19 cellular contexts compared by ENCODE assay signal in genomic region chr3:37622999-37623883, GRCh38.
A peak's percentile ranks its signal among the peaks of the same experiment; 100 is the strongest.
DNase-seq lines count a peak whose midpoint lies in the region; ATAC-seq and TF ChIP-seq lines count a peak whose summit lies in the region.
"Had no signal": no experiment of that assay in that cellular context is flagged by ENCODE, and none has a peak within 500 bp of the region (broad histone marks: within the 10 kb centered on the region; RNA-seq: fewer than 3 reads in every experiment).

No MANE protein-coding gene starts in this region.

- no peak for TF ChIP-seq EP300 in sigmoid colon (IDR thresholded peaks at IDR 0.05)

- H3K27me3 ChIP-seq in RWPE2 (ENCODE audit: insufficient read depth, poor library complexity, severe bottlenecking) (no peaks in the 10 kb centered on the region), sigmoid colon (no peaks in the 10 kb centered on the region)
- H3K27me3 ChIP-seq: ovary had no signal

- no peaks in the 10 kb centered on the region for H3K4me1 Mint-ChIP-seq in activated naive CD8-positive, alpha-beta T cell treated with anti-CD3 and anti-CD28 coated beads for 36 hours
- H3K4me1 Mint-ChIP-seq: CD8-positive, alpha-beta memory T cell had no signal

- H3K9me3 ChIP-seq in RWPE2 (ENCODE audit: severe bottlenecking) (no peaks in the 10 kb centered on the region), sigmoid colon (no peaks in the 10 kb centered on the region)
- H3K9me3 ChIP-seq: ovary had no signal

- intact Hi-C loops in sigmoid colon (cut with DNase I): loop anchor here (5.0 kb wide), 1 partner anchor 39 kb away; no protein-coding TSS in a partner anchor

- H3K36me3 ChIP-seq in RWPE2 (ENCODE audit: low read depth): no peaks in the 10 kb centered on the region
- no peaks in the 10 kb centered on the region for H3K36me3 ChIP-seq in sigmoid colon
- H3K36me3 ChIP-seq: ovary had no signal

- no peaks in the 10 kb centered on the region for H3K9me3 Mint-ChIP-seq in activated naive CD8-positive, alpha-beta T cell treated with anti-CD3 and anti-CD28 coated beads for 36 hours
- H3K9me3 Mint-ChIP-seq: CD8-positive, alpha-beta memory T cell; stimulated activated memory B cell treated with anti-CD40 and anti-IgM and Interleukin-4, amounts not matched to agents 10 μg/mL and 1 μg/mL and 100 μg/mL, for 72 hours had no signal

- TF ChIP-seq CTCF in GM12865 (IDR thresholded peaks at IDR 0.05; ENCODE audit: insufficient read depth, low read depth, low read length, missing control alignments) (no peak), RWPE2 (IDR thresholded peaks at IDR 0.05; ENCODE audit: poor library complexity, severe bottlenecking) (no peak), fibroblast of the aortic adventitia (IDR thresholded peaks at IDR 0.05; ENCODE audit: insufficient read depth, low read length) (no peak), sigmoid colon (IDR thresholded peaks at IDR 0.05) (no peak)

- no peaks in the 10 kb centered on the region for H3K36me3 Mint-ChIP-seq in activated naive CD8-positive, alpha-beta T cell treated with anti-CD3 and anti-CD28 coated beads for 36 hours
- H3K36me3 Mint-ChIP-seq: CD8-positive, alpha-beta memory T cell; stimulated activated memory B cell treated with anti-CD40 and anti-IgM and Interleukin-4, amounts not matched to agents 10 μg/mL and 1 μg/mL and 100 μg/mL, for 72 hours had no signal

- TF ChIP-seq POLR2A in sigmoid colon (IDR thresholded peaks at IDR 0.05): no peak

- WGBS in sigmoid colon, 2 donors: 56 to 64% methylated on average over 8 of the region's 8 CpGs

- H3K27ac ChIP-seq in RWPE2 (ENCODE audit: poor library complexity, severe bottlenecking) (no peak overlapping the region), sigmoid colon (peak overlapping the region; percentile 47 to 72 (median 62))
- H3K27ac ChIP-seq: epithelial cell of prostate had no signal

- H3K4me1 ChIP-seq in RWPE2 (ENCODE audit: insufficient read depth, poor library complexity, severe bottlenecking): no peaks in the 10 kb centered on the region
- H3K4me1 ChIP-seq in sigmoid colon: peaks cover 0 to 52% (median 45%) of the 10 kb centered on the region in 4 donors

- H3K27ac Mint-ChIP-seq in activated naive CD8-positive, alpha-beta T cell treated with anti-CD3 and anti-CD28 coated beads for 36 hours: no peak overlapping the region
- H3K27ac Mint-ChIP-seq: stimulated activated memory B cell treated with anti-CD40 and anti-IgM and Interleukin-4, amounts not matched to agents 10 μg/mL and 1 μg/mL and 100 μg/mL, for 72 hours had no signal

- DNase-seq in GM12865 (ENCODE audit: low read depth) (peak; percentile 4), RWPE2 (ENCODE audit: low spot score) (no peak), fibroblast of the aortic adventitia (ENCODE audit: low read depth) (peak; percentile 21), sigmoid colon (no peak), NCI-H526 treated with DMSO at 0.1 percent for 48 hours (lab: John Stamatoyannopoulos, UW) (no peak)
- no peak for DNase-seq in activated naive CD8-positive, alpha-beta T cell treated with anti-CD3 and anti-CD28 coated beads for 36 hours
- DNase-seq: activated effector memory CD4-positive, alpha-beta T cell treated with anti-CD3 and anti-CD28 coated beads, Interleukin-2, amount 50 U/mL, for 16 hours; CD8-positive, alpha-beta memory T cell; KG1; NCI-H1436; NK-92 treated with Interleukin-12 subunit alpha and Interleukin-12 subunit beta, amount 100 ng/mL, for 24 hours; Right ventricle myocardium superior; T-helper 2 cell had no signal

- H3K4me3 Mint-ChIP-seq in activated naive CD8-positive, alpha-beta T cell treated with anti-CD3 and anti-CD28 coated beads for 36 hours: no peak overlapping the region
- H3K4me3 Mint-ChIP-seq: stimulated activated memory B cell treated with anti-CD40 and anti-IgM and Interleukin-4, amounts not matched to agents 10 μg/mL and 1 μg/mL and 100 μg/mL, for 72 hours had no signal

- ATAC-seq in RWPE2 (ENCODE audit: low read depth) (peak; percentile 23; the same call in 1 of the 3 replicates), GM21723 (IDR thresholded peaks at IDR 0.05; ENCODE audit: unreplicated experiment) (no peak), GM18517 (IDR thresholded peaks at IDR 0.05; ENCODE audit: unreplicated experiment) (no peak)
- ATAC-seq: activated CD4-positive, CD25-positive, alpha-beta regulatory T cell treated with anti-CD3 and anti-CD28 coated beads, Interleukin-2, amount 50 U/mL, for 24 hours; stimulated activated memory B cell treated with anti-CD40 and anti-IgM and Interleukin-4, amounts not matched to agents 10 μg/mL and 1 μg/mL and 100 μg/mL, for 72 hours had no signal

- peaks cover 24% of the 10 kb centered on the region for H3K27me3 Mint-ChIP-seq in activated naive CD8-positive, alpha-beta T cell treated with anti-CD3 and anti-CD28 coated beads for 36 hours

- H3K4me3 ChIP-seq in GM12865 (ENCODE audit: low read depth, low read length) (no peak overlapping the region), RWPE2 (ENCODE audit: severe bottlenecking) (no peak overlapping the region), fibroblast of the aortic adventitia (ENCODE audit: low read depth, low read length) (peak overlapping the region; percentile 37), sigmoid colon (peak overlapping the region in 3 of 4 donors; percentile 19 to 34 (median 29))
- H3K4me3 ChIP-seq: ovary had no signal

Comparison
In these comparisons a context has a peak if more than half of its experiments do, and no peak if none do; other contexts are left out.
1. DNase-seq: peak in GM12865 (single experiment) and fibroblast of the aortic adventitia (single experiment); none in RWPE2 (single experiment), sigmoid colon (single experiment), NCI-H526 treated with DMSO at 0.1 percent for 48 hours (single experiment) and activated naive CD8-positive, alpha-beta T cell treated with anti-CD3 and anti-CD28 coated beads for 36 hours (single experiment).
2. H3K4me3 ChIP-seq: peak in fibroblast of the aortic adventitia (single experiment) and sigmoid colon (3 of 4); none in GM12865 (single experiment) and RWPE2 (single experiment).